In genomic region chr20:2507464-2507863, GRCh38 we compare ENCODE assay signal across 11 cellular contexts. TPM values are rescaled to one million over a fixed set of nuclear protein-coding genes. Genes with fewer than 3 reads are reported as not detected.
DNase-seq lines count a peak whose midpoint lies in the region; ATAC-seq and TF ChIP-seq lines count a peak whose summit lies in the region.
"Had no signal": no experiment of that assay in that cellular context is flagged by ENCODE, and none has a peak within 500 bp of the region (broad histone marks: within the 10 kb centered on the region; RNA-seq: fewer than 3 reads in every experiment).

No MANE protein-coding gene starts in this region.

- TF ChIP-seq CTCF in PC-9 (conservative IDR thresholded peaks at IDR 0.05) = no peak
- TF ChIP-seq CTCF in endothelial cell (IDR thresholded peaks at IDR 0.05; ENCODE audit: unreplicated experiment) = no peak
- no peak for TF ChIP-seq CTCF in gastrocnemius medialis (IDR thresholded peaks at IDR 0.05 in 4 of 5, conservative IDR thresholded peaks at IDR 0.05 in 1 of 5)

- no peak for ATAC-seq in gastrocnemius medialis
- ATAC-seq in HG03378 (IDR thresholded peaks at IDR 0.05; ENCODE audit: unreplicated experiment) = no peak
- no peak for ATAC-seq in GM18498 (IDR thresholded peaks at IDR 0.05; ENCODE audit: unreplicated experiment)

- H3K36me3 Mint-ChIP-seq in endothelial cell (ENCODE audit: low read depth, unreplicated experiment) = peaks cover 6% of the 10 kb centered on the region

- H3K4me2 ChIP-seq in PC-9 = peak overlapping the region; percentile 88

- H3K27me3 ChIP-seq in PC-9 (ENCODE audit: insufficient read depth, low read depth) (no peaks in the 10 kb centered on the region), gastrocnemius medialis (no peaks in the 10 kb centered on the region)
- H3K27me3 ChIP-seq: Peyer's patch had no signal

- CTCF ChIA-PET in PC-9 (lab: Charles Lee) = interaction anchor here (0.6 to 1.1 kb wide), 3 partner anchors 15 to 166 kb away, joined by 3 to 4 read pairs (median 3); no protein-coding TSS in a partner anchor

- no peaks in the 10 kb centered on the region for H3K9me3 Mint-ChIP-seq in endothelial cell (ENCODE audit: unreplicated experiment)

- peak; percentile 53 for DNase-seq in DMS 273 (lab: John Stamatoyannopoulos, UW; ENCODE audit: unreplicated experiment)
- no peak for DNase-seq in DMS 273 treated with DMSO at 0.1 percent for 48 hours (lab: John Stamatoyannopoulos, UW)
- DNase-seq in PC-9 = no peak
- no peak for DNase-seq in endothelial cell (ENCODE audit: low spot score)
- DNase-seq in gastrocnemius medialis = no peak
- no peak for DNase-seq in D341Med (ENCODE audit: low spot score)
- DNase-seq: left ventricle myocardium superior, Peyer's patch had no signal

- peaks cover 22% of the 10 kb centered on the region for H3K79me2 ChIP-seq in PC-9 (ENCODE audit: low read depth)

- peaks cover 10% of the 10 kb centered on the region; the same call in 1 of the 2 replicates for H3K4me1 ChIP-seq in PC-9 (replicated peaks; ENCODE audit: insufficient read depth)
- H3K4me1 ChIP-seq in gastrocnemius medialis = peaks cover 14 to 17% of the 10 kb centered on the region in 2 donors

- H3K4me1 Mint-ChIP-seq in endothelial cell (ENCODE audit: unreplicated experiment) = peaks cover 18% of the 10 kb centered on the region

- H3K27me3 Mint-ChIP-seq in endothelial cell (ENCODE audit: unreplicated experiment) = peaks cover 5% of the 10 kb centered on the region

- H3F3A ChIP-seq in PC-9 (ENCODE audit: insufficient read depth, low read depth) = no peaks in the 10 kb centered on the region

- no peak for TF ChIP-seq POLR2A in gastrocnemius medialis (IDR thresholded peaks at IDR 0.05)

- intact Hi-C loops in PC-9 (cut with micrococcal nuclease; ENCODE audit: unreplicated experiment) (no loop called here), gastrocnemius medialis (cut with DNase I; ENCODE audit: low total_unique reads) (no loop called here)

- POLR2A ChIA-PET in PC-9 (lab: Charles Lee; ENCODE audit: unreplicated experiment) = interaction anchor here (0.6 kb wide), 1 partner anchor 36 kb away, joined by 6 read pairs; no protein-coding TSS in a partner anchor

- peak overlapping the region; percentile 98 for H3K4me3 Mint-ChIP-seq in endothelial cell (ENCODE audit: unreplicated experiment)

- H2AFZ ChIP-seq in PC-9 = peak overlapping the region; percentile 98; the same call in 1 of the 2 replicates

- in situ Hi-C loops in gastrocnemius medialis (cut with MboI; ENCODE audit: low sequenced_read_pairs in 4 of 4) = no loop called here

- H3K9me3 ChIP-seq in PC-9 (ENCODE audit: insufficient read depth, low read depth) (no peaks in the 10 kb centered on the region), gastrocnemius medialis (no peaks in the 10 kb centered on the region)
- H3K9me3 ChIP-seq: Peyer's patch had no signal

- H4K20me1 ChIP-seq in PC-9 (ENCODE audit: insufficient read depth) = no peaks in the 10 kb centered on the region

- BruUV-seq in PC-9 (replicated peaks; lab: Mats Ljungman, UMichigan) = no TSS peak

- H3K27ac Mint-ChIP-seq in endothelial cell (ENCODE audit: unreplicated experiment) = no peak overlapping the region

- H3K27ac ChIP-seq in PC-9 (no peak overlapping the region), gastrocnemius medialis (peak overlapping the region in 2 of 4 donors; percentile 90 to 98)
- H3K27ac ChIP-seq: 22Rv1 had no signal

- H3K4me3 ChIP-seq in PC-9 (peak overlapping the region; percentile 65; the same call in 1 of the 2 replicates), gastrocnemius medialis (peak overlapping the region; percentile 75 to 90 (median 82))

- no peaks in the 10 kb centered on the region for H3K9me2 ChIP-seq in PC-9 (ENCODE audit: insufficient read depth)

- H3K36me3 ChIP-seq in PC-9 (ENCODE audit: low read depth) (no peaks in the 10 kb centered on the region), gastrocnemius medialis (no peaks in the 10 kb centered on the region)
- H3K36me3 ChIP-seq: Peyer's patch had no signal

RNA-seq across cellular contexts. Expression of gene ZNF343, which starts 1.3 kb away (rescaled TPM):
- 10.0 and 11.9 TPM in 2 replicates for total RNA-seq in PC-9 (2021)
- total RNA-seq in endothelial cell (ENCODE audit: unreplicated experiment) = 13.0 TPM
- total RNA-seq in gastrocnemius medialis = 10 to 100 TPM in 3 of 4 donors, 1 to 10 TPM in 1; 6.1 to 14.3 (median 12.7) TPM

RNA-seq across cellular contexts. Expression of gene TMC2, which starts 28.9 kb away (rescaled TPM):
- total RNA-seq in PC-9 (2021) (not detected in 2 replicates), endothelial cell (ENCODE audit: unreplicated experiment) (not detected), gastrocnemius medialis (under 1 TPM in 2 of 4 donors, not detected in 2; 0.10 TPM)

RNA-seq across cellular contexts. Expression of gene SNRPB, which starts 36.9 kb away (rescaled TPM):
- total RNA-seq in PC-9 (2021) (310 and 349 TPM in 2 replicates), endothelial cell (ENCODE audit: unreplicated experiment) (195 TPM), gastrocnemius medialis (100 to 1,000 TPM; 131 to 209 (median 190) TPM)
